13 cellular contexts compared by ENCODE assay signal in genomic region chr7:131553906-131554305, GRCh38. TPM values are rescaled to one million over a fixed set of nuclear protein-coding genes. Genes with fewer than 3 reads are reported as not detected.
A peak's percentile ranks its signal among the peaks of the same experiment; 100 is the strongest.
DNase-seq lines count a peak whose midpoint lies in the region; ATAC-seq and TF ChIP-seq lines count a peak whose summit lies in the region.
"Had no signal": no experiment of that assay in that cellular context is flagged by ENCODE, and none has a peak within 500 bp of the region (broad histone marks: within the 10 kb centered on the region; RNA-seq: fewer than 3 reads in every experiment).

No MANE protein-coding gene starts in this region.

- peaks cover 64% of the 10 kb centered on the region for H3K36me3 ChIP-seq in endodermal cell (ENCODE audit: control insufficient read depth, insufficient read depth, low read length)
- peaks cover 0 to 2% of the 10 kb centered on the region in 2 donors for H3K36me3 ChIP-seq in lung (ENCODE audit: control insufficient read depth in 2 of 2, insufficient read depth in 2 of 2, low read length in 2 of 2)

- no peak for TF ChIP-seq CTCF in endodermal cell (conservative IDR thresholded peaks at IDR 0.05)
- no peak for TF ChIP-seq CTCF in lung (IDR thresholded peaks at IDR 0.05; ENCODE audit: control extremely low read depth, extremely low read depth)
- no peak for TF ChIP-seq CTCF in type B pancreatic cell (conservative IDR thresholded peaks at IDR 0.05)

- H3K27ac Mint-ChIP-seq in endodermal cell (no peak overlapping the region), type B pancreatic cell (peak overlapping the region; percentile 47)
- H3K27ac Mint-ChIP-seq: activated T-helper 17 cell treated with anti-CD3 and anti-CD28 coated beads, Interleukin-2, amount 50 U/mL, for 72 hours; CD4-positive, alpha-beta T cell; IgD-negative memory B cell had no signal

- no peaks in the 10 kb centered on the region for H3K9me3 Mint-ChIP-seq in endodermal cell
- no peaks in the 10 kb centered on the region for H3K9me3 Mint-ChIP-seq in type B pancreatic cell
- H3K9me3 Mint-ChIP-seq: activated T-helper 17 cell treated with anti-CD3 and anti-CD28 coated beads, Interleukin-2, amount 50 U/mL, for 72 hours; CD4-positive, alpha-beta T cell; IgD-negative memory B cell had no signal

- H3K4me1 Mint-ChIP-seq in endodermal cell (peaks cover 49% of the 10 kb centered on the region), type B pancreatic cell (ENCODE audit: unreplicated experiment) (no peaks in the 10 kb centered on the region)
- H3K4me1 Mint-ChIP-seq: activated T-helper 17 cell treated with anti-CD3 and anti-CD28 coated beads, Interleukin-2, amount 50 U/mL, for 72 hours had no signal

- H3K9ac ChIP-seq in endodermal cell (ENCODE audit: extremely low read depth, low read length, poor library complexity, severe bottlenecking): peak overlapping the region; percentile 78

- ATAC-seq in lung (ENCODE audit: insufficient read depth, low FRiP score) (no peak), HG03159 (IDR thresholded peaks at IDR 0.05; ENCODE audit: unreplicated experiment) (no peak), GM18511 (IDR thresholded peaks at IDR 0.05; ENCODE audit: unreplicated experiment) (no peak)
- ATAC-seq: activated T-helper 17 cell treated with anti-CD3 and anti-CD28 coated beads, Interleukin-2, amount 50 U/mL, for 72 hours; mucosa of descending colon had no signal

- H3K27me3 Mint-ChIP-seq in endodermal cell (ENCODE audit: insufficient read depth) (peaks cover 19% of the 10 kb centered on the region), type B pancreatic cell (peaks cover 56% of the 10 kb centered on the region)

- DNase-seq in NCI-H82 (lab: John Stamatoyannopoulos, UW) (peak; percentile 19), NCI-H82 treated with DMSO at 0.1 percent for 48 hours (lab: John Stamatoyannopoulos, UW; ENCODE audit: unreplicated experiment) (no peak), endodermal cell (no peak), lung (ENCODE audit: low spot score) (no peak), type B pancreatic cell (ENCODE audit: extremely low spot score, unreplicated experiment) (no peak), occipital lobe (lab: John Stamatoyannopoulos, UW) (no peak)
- DNase-seq: CD4-positive, alpha-beta T cell; mucosa of descending colon had no signal

- H3K4me1 ChIP-seq in endodermal cell (ENCODE audit: control insufficient read depth, insufficient read depth, low read length) (peaks cover 15% of the 10 kb centered on the region), lung (ENCODE audit: control insufficient read depth in 2 of 2, insufficient read depth in 2 of 2, low read length in 2 of 2) (peaks cover 0 to 10% of the 10 kb centered on the region in 2 donors)

- no peaks in the 10 kb centered on the region for H3K9me3 ChIP-seq in endodermal cell (ENCODE audit: control insufficient read depth, low read length)
- H3K9me3 ChIP-seq in lung (ENCODE audit: control insufficient read depth in 2 of 2, insufficient read depth in 1 of 2, low read length in 1 of 2): no peaks in the 10 kb centered on the region
- H3K9me3 ChIP-seq: mucosa of descending colon had no signal

- H3K27me3 ChIP-seq in endodermal cell (ENCODE audit: control insufficient read depth, insufficient read depth, low read length, poor library complexity, severe bottlenecking) (no peaks in the 10 kb centered on the region), lung (ENCODE audit: control insufficient read depth, insufficient read depth) (no peaks in the 10 kb centered on the region)

- H3K27ac ChIP-seq in endodermal cell (ENCODE audit: low read depth, low read length) (no peak overlapping the region), lung (ENCODE audit: low read depth in 1 of 2, low read length in 1 of 2) (peak overlapping the region in 1 of 2 donors; percentile 26)
- H3K27ac ChIP-seq: 22Rv1 had no signal

- H3K36me3 Mint-ChIP-seq in endodermal cell (ENCODE audit: low read depth): peaks cover 59% of the 10 kb centered on the region
- no peaks in the 10 kb centered on the region for H3K36me3 Mint-ChIP-seq in type B pancreatic cell
- H3K36me3 Mint-ChIP-seq: IgD-negative memory B cell had no signal

- H3K4me3 ChIP-seq in endodermal cell (ENCODE audit: low read length) (peak overlapping the region; percentile 99), lung (peak overlapping the region; percentile 80)
- H3K4me3 ChIP-seq: mucosa of descending colon had no signal

- H3K4me3 Mint-ChIP-seq in endodermal cell (peak overlapping the region; percentile 95), type B pancreatic cell (peak overlapping the region; percentile 87)
- H3K4me3 Mint-ChIP-seq: activated T-helper 17 cell treated with anti-CD3 and anti-CD28 coated beads, Interleukin-2, amount 50 U/mL, for 72 hours; CD4-positive, alpha-beta T cell had no signal

- 29 to 44% methylated on average over 2 to 4 of the region's 4 CpGs for WGBS in endodermal cell (ENCODE audit: insufficient coverage in 1 of 2, insufficient read length in 1 of 2), 2 experiments
- WGBS in lung, 2 donors: 70 to 85% methylated on average over 4 of the region's 4 CpGs

RNA-seq across cellular contexts. Expression of gene PODXL, which starts 2.5 kb away (rescaled TPM):
- 100 to 1,000 TPM; 523 to 701 TPM for total RNA-seq in endodermal cell
- polyA plus RNA-seq in endodermal cell (2013, experiment 1 of 2): 279 TPM
- 257 TPM for polyA plus RNA-seq in endodermal cell (2013, experiment 2 of 2)
- 100 to 1,000 TPM in 1 of 2 donors, 10 to 100 TPM in 1; 71.2 to 133 TPM for total RNA-seq in lung
- polyA plus RNA-seq in lung: 10 to 100 TPM; 24.3 to 44.0 TPM
- total RNA-seq in type B pancreatic cell (ENCODE audit: low replicate concordance): 25.5 and 44.1 TPM in 2 replicates
- 11.1 TPM for total RNA-seq in occipital lobe
